ENCODE assay signal across 21 cellular contexts in genomic region chr16:30838876-30839471, GRCh38. TPM values are rescaled to one million over a fixed set of nuclear protein-coding genes. Genes with fewer than 3 reads are reported as not detected.
DNase-seq lines count a peak whose midpoint lies in the region; ATAC-seq, FAIRE-seq and TF ChIP-seq lines count a peak whose summit lies in the region.
"Had no signal": no experiment of that assay in that cellular context is flagged by ENCODE, and none has a peak within 500 bp of the region (broad histone marks: within the 10 kb centered on the region; RNA-seq: fewer than 3 reads in every experiment).

No MANE protein-coding gene starts in this region.

- no peak overlapping the region for H3K4me3 ChIP-seq in Karpas-422 (ENCODE audit: low read length)
- H3K4me3 ChIP-seq in K562 = no peak overlapping the region
- no peak overlapping the region for H3K4me3 ChIP-seq in hepatocyte
- H3K4me3 ChIP-seq in small intestine (ENCODE audit: low read depth in 1 of 2, low read length in 2 of 2) = no peak overlapping the region
- H3K4me3 ChIP-seq in suprapubic skin = no peak overlapping the region
- H3K4me3 ChIP-seq: heart right ventricle had no signal

- CTCF ChIA-PET in K562 (lab: Yijun Ruan, JAX; ENCODE audit: low intra/inter-chr PET ratio) = no interaction called here

- peak; percentile 44 for DNase-seq in Karpas-422
- no peak for DNase-seq in K562 (ENCODE audit: extremely low read depth in 1 of 4, low spot score in 3 of 4)
- no peak for DNase-seq in hepatocyte (ENCODE audit: low spot score)
- no peak for DNase-seq in small intestine
- DNase-seq in cerebellar nuclear complex (lab: John Stamatoyannopoulos, UW) = no peak
- no peak for DNase-seq in NCI-H1694 (lab: John Stamatoyannopoulos, UW)
- DNase-seq in suprapubic skin (ENCODE audit: low spot score in 2 of 2) = no peak
- no peak for DNase-seq in NCI-H345 treated with DMSO at 0.1 percent for 48 hours (lab: John Stamatoyannopoulos, UW; ENCODE audit: unreplicated experiment)
- DNase-seq: activated CD4-positive, alpha-beta T cell treated with anti-CD3 and anti-CD28 coated beads, Interleukin-2, amount 50 U/mL, for 1 hour; activated CD8-positive, alpha-beta memory T cell treated with anti-CD3 and anti-CD28 coated beads, Interleukin-2, amount 50 U/mL, for 4 hours; activated effector memory CD4-positive, alpha-beta T cell treated with anti-CD3 and anti-CD28 coated beads, Interleukin-2, amount 50 U/mL, for 16 hours; central memory CD4-positive, alpha-beta T cell; effector memory CD4-positive, alpha-beta T cell; GDM1; HCEC 1CT; heart right ventricle; natural killer cell; NCI-H2081; stimulated activated CD4-positive, alpha-beta T cell treated with anti-CD3 and anti-CD28 coated beads, Interleukin-2, amount 100 ng/mL, for 24 hours; stimulated activated naive CD8-positive, alpha-beta T cell treated with anti-CD3 and anti-CD28 coated beads, Interleukin-15, amount 100 ng/mL, for 72 hours had no signal

- intact Hi-C loops in K562 (cut with micrococcal nuclease) = no loop called here

- H4K20me1 ChIP-seq in Karpas-422 (ENCODE audit: insufficient read depth, low read depth, low read length) (no peaks in the 10 kb centered on the region), K562 (replicated peaks; ENCODE audit: control insufficient read depth, insufficient read depth, low read length) (no peaks in the 10 kb centered on the region), hepatocyte (ENCODE audit: insufficient read depth, poor library complexity, severe bottlenecking) (no peaks in the 10 kb centered on the region)

- peak in 1 of 3 experiments; percentile 25; a peak in 2 of 6 replicates for TF ChIP-seq CTCF in K562 (IDR thresholded peaks at IDR 0.05 in 2 of 3, conservative IDR thresholded peaks at IDR 0.05 in 1 of 3; ENCODE audit: insufficient read depth in 2 of 3, low read depth in 1 of 3, low read length in 3 of 3)
- TF ChIP-seq CTCF in hepatocyte (IDR thresholded peaks at IDR 0.05; ENCODE audit: poor library complexity) = peak; percentile 14
- TF ChIP-seq CTCF in suprapubic skin (IDR thresholded peaks at IDR 0.05) = no peak

- POLR2A ChIA-PET in K562 (lab: Yijun Ruan, JAX) = interaction anchor here (0.8 to 1.7 kb wide), 4 partner anchors 15 to 66 kb away, joined by 3 to 6 read pairs (median 4); no protein-coding TSS in a partner anchor

- no peak overlapping the region for H3K4me2 ChIP-seq in Karpas-422 (ENCODE audit: low read depth, low read length, poor library complexity, severe bottlenecking)
- no peak overlapping the region for H3K4me2 ChIP-seq in K562 (ENCODE audit: insufficient read depth, low read length)
- H3K4me2 ChIP-seq in hepatocyte = peak overlapping the region; percentile 59

- H3K27me3 ChIP-seq in Karpas-422 (ENCODE audit: low read length) (no peaks in the 10 kb centered on the region), K562 (ENCODE audit: control insufficient read depth in 2 of 2, insufficient read depth in 2 of 2, low read length in 2 of 2) (no peaks in the 10 kb centered on the region), hepatocyte (no peaks in the 10 kb centered on the region), small intestine (ENCODE audit: control insufficient read depth in 2 of 2, insufficient read depth in 2 of 2, low read length in 2 of 2) (no peaks in the 10 kb centered on the region), suprapubic skin (no peaks in the 10 kb centered on the region)
- H3K27me3 ChIP-seq: heart right ventricle had no signal

- no peaks in the 10 kb centered on the region for H3K9me1 ChIP-seq in K562 (ENCODE audit: control insufficient read depth, insufficient read depth, low read length)

- 36% methylated on average over 3 of the region's 3 CpGs for WGBS in K562 (ENCODE audit: insufficient coverage, low coverage, missing lambda C conversion rate)
- 49% methylated on average over 3 of the region's 3 CpGs for WGBS in hepatocyte (ENCODE audit: low lambda C conversion rate, missing lambda C conversion rate)
- WGBS in small intestine, 3 donors = 34 to 62% (median 45%) methylated on average over 3 of the region's 3 CpGs
- WGBS in suprapubic skin = 76% methylated on average over 3 of the region's 3 CpGs

- FAIRE-seq in K562 (lab: Jason Lieb, UNC) (peak; percentile 44), small intestine (lab: Jason Lieb, UNC) (no peak)
- FAIRE-seq: D721Med had no signal

- H3K79me2 ChIP-seq in Karpas-422 (ENCODE audit: low read length) = no peaks in the 10 kb centered on the region
- no peaks in the 10 kb centered on the region for H3K79me2 ChIP-seq in K562 (ENCODE audit: control insufficient read depth, insufficient read depth, low read length)
- H3K79me2 ChIP-seq in hepatocyte = no peaks in the 10 kb centered on the region

- TF ChIP-seq POLR2A in K562 (conservative IDR thresholded peaks at IDR 0.05) (no peak), suprapubic skin (IDR thresholded peaks at IDR 0.05) (no peak)

- H3K9me3 ChIP-seq in Karpas-422 (ENCODE audit: low read length) (no peaks in the 10 kb centered on the region), K562 (replicated peaks; ENCODE audit: control insufficient read depth, insufficient read depth, low read depth, low read length) (no peaks in the 10 kb centered on the region), hepatocyte (ENCODE audit: low read depth) (no peaks in the 10 kb centered on the region), small intestine (ENCODE audit: control insufficient read depth, low read depth) (no peaks in the 10 kb centered on the region), suprapubic skin (no peaks in the 10 kb centered on the region)
- H3K9me3 ChIP-seq: heart right ventricle had no signal

- H3K36me3 ChIP-seq in Karpas-422 (ENCODE audit: insufficient read depth, low read length) (no peaks in the 10 kb centered on the region), K562 (ENCODE audit: control insufficient read depth, insufficient read depth, low read length) (no peaks in the 10 kb centered on the region), hepatocyte (replicated peaks; ENCODE audit: insufficient read depth, low read depth) (no peaks in the 10 kb centered on the region), small intestine (ENCODE audit: control insufficient read depth in 2 of 2, insufficient read depth in 2 of 2, low read length in 2 of 2) (no peaks in the 10 kb centered on the region), suprapubic skin (peaks cover 9% of the 10 kb centered on the region)

- H2AFZ ChIP-seq in Karpas-422 (ENCODE audit: low read length) = no peak overlapping the region
- no peak overlapping the region for H2AFZ ChIP-seq in K562 (ENCODE audit: low read depth, low read length)
- H2AFZ ChIP-seq in hepatocyte = no peak overlapping the region

- no peak for TF ChIP-seq RAD21 in K562 (CRISPR knock-in tag; conservative IDR thresholded peaks at IDR 0.05 in 1 of 2, IDR thresholded peaks at IDR 0.05 in 1 of 2)

- no peak overlapping the region for H3K9ac ChIP-seq in Karpas-422 (ENCODE audit: low read length)
- no peak overlapping the region for H3K9ac ChIP-seq in K562 (ENCODE audit: insufficient read depth in 1 of 2, low read depth in 2 of 2, low read length in 2 of 2)

- in situ Hi-C loops in K562 (cut with MboI) = no loop called here

- H3K27ac ChIP-seq in Karpas-422 (ENCODE audit: low read length) = no peak overlapping the region
- no peak overlapping the region for H3K27ac ChIP-seq in K562 (ENCODE audit: extremely low read depth, low read depth, low read length)
- H3K27ac ChIP-seq in hepatocyte = peak overlapping the region; percentile 82
- peak overlapping the region; percentile 77 to 82 for H3K27ac ChIP-seq in small intestine (ENCODE audit: low read depth in 1 of 2, low read length in 1 of 2)
- no peak overlapping the region for H3K27ac ChIP-seq in suprapubic skin
- H3K27ac ChIP-seq: heart right ventricle had no signal

- TF ChIP-seq EP300 in K562 (IDR thresholded peaks at IDR 0.05; ENCODE audit: low read length) (no peak), suprapubic skin (IDR thresholded peaks at IDR 0.05) (no peak)

- ATAC-seq in K562 = peak; percentile 78
- ATAC-seq: heart right ventricle; natural killer cell; stimulated activated naive CD8-positive, alpha-beta T cell treated with anti-CD3 and anti-CD28 coated beads, Interleukin-15, amount 100 ng/mL, for 72 hours had no signal

- no TSS peak for BruUV-seq in K562 (replicated peaks; lab: Mats Ljungman, UMichigan)

- H3K9me2 ChIP-seq in Karpas-422 (replicated peaks; ENCODE audit: insufficient read depth, low read length) (no peaks in the 10 kb centered on the region), hepatocyte (replicated peaks; ENCODE audit: insufficient read depth) (no peaks in the 10 kb centered on the region)

- H3K4me1 ChIP-seq in Karpas-422 (ENCODE audit: low read length) (no peaks in the 10 kb centered on the region), K562 (replicated peaks in 1 of 2; ENCODE audit: control insufficient read depth in 2 of 2, insufficient read depth in 2 of 2, low read length in 2 of 2) (peaks cover 7 to 10% of the 10 kb centered on the region in 2 experiments; a peak in 4 of 5 replicates), hepatocyte (ENCODE audit: insufficient read depth) (peaks cover 7% of the 10 kb centered on the region), small intestine (ENCODE audit: control insufficient read depth in 2 of 2, insufficient read depth in 1 of 2, low read depth in 1 of 2, low read length in 1 of 2) (peaks cover 2% of the 10 kb centered on the region in 2 donors), suprapubic skin (peaks cover 7% of the 10 kb centered on the region)

RNA-seq across cellular contexts. Expression of gene ZNF629, which starts 52.0 kb away (rescaled TPM):
- total RNA-seq in Karpas-422 (2014; rRNA removed; shearing (Covaris generic); ENCODE audit: low replicate concordance) = 4.8 and 6.3 TPM in 2 replicates
- 6.8 and 16.5 TPM in 2 replicates for total RNA-seq in K562 (2011; cell fraction: chromatin; rRNA removed; ENCODE audit: low replicate concordance)
- total RNA-seq in K562 (2011; cell fraction: nucleolus; rRNA removed) = 8.6 and 11.3 TPM in 2 replicates
- total RNA-seq in K562 (2011; cell fraction: nucleoplasm; rRNA removed) = 6.7 and 7.3 TPM in 2 replicates
- total RNA-seq in K562 (2014; rRNA removed) = 13.8 and 14.9 TPM in 2 replicates
- total RNA-seq in K562 (2014; rRNA removed; fragmentation: Illumina TruSeq; extraction: Trizol) = 6.7 and 7.3 TPM in 2 replicates
- 9.2 and 10.0 TPM in 2 replicates for total RNA-seq in K562 (2015; rRNA removed; fragmentation: Illumina TruSeq; extraction: Trizol)
- 16.5 and 18.8 TPM in 2 replicates for total RNA-seq in K562 (2021)
- polyA plus RNA-seq in K562 (2011; rRNA removed) = 2.6 and 4.4 TPM in 2 replicates
- polyA plus RNA-seq in K562 (2011; cell fraction: cytosol; rRNA removed) = 4.0 and 5.6 TPM in 2 replicates
- 7.1 and 10.9 TPM in 2 replicates for polyA plus RNA-seq in K562 (2011; cell fraction: nucleus; rRNA removed)
- polyA plus RNA-seq in K562 (2012) = 12.0 and 13.0 TPM in 2 replicates
- 11.6 and 12.4 TPM in 2 replicates for polyA plus RNA-seq in K562 (2014; fragmentation: Illumina TruSeq; extraction: Trizol)
- under 1 TPM; 0.44 to 0.66 TPM for polyA plus RNA-seq in K562 (2014; fragmentation: Nextera tagmentation; extraction: Ambion mirVana)
- 6.1 and 7.4 TPM in 2 replicates for polyA plus RNA-seq in K562 (2014; rRNA removed)
- polyA minus RNA-seq in K562 (2011; rRNA and poly(A)+ RNA removed) = 4.2 and 5.3 TPM in 2 replicates
- polyA minus RNA-seq in K562 (2011; cell fraction: cytosol; rRNA and poly(A)+ RNA removed) = 9.2 and 9.8 TPM in 2 replicates
- polyA minus RNA-seq in K562 (2011; cell fraction: nucleus; rRNA and poly(A)+ RNA removed) = 8.3 and 11.2 TPM in 2 replicates
- 12.2 and 15.6 TPM in 2 replicates for total RNA-seq in hepatocyte
- polyA plus RNA-seq in hepatocyte = 7.7 and 8.7 TPM in 2 replicates
- polyA plus RNA-seq in small intestine = 1 to 10 TPM; 3.4 to 8.0 (median 3.5) TPM
- total RNA-seq in suprapubic skin = 10 to 100 TPM; 11.5 to 22.9 (median 16.1) TPM

RNA-seq across cellular contexts. Expression of gene BCL7C, which starts 54.9 kb away (rescaled TPM):
- total RNA-seq in Karpas-422 (2014; rRNA removed; shearing (Covaris generic); ENCODE audit: low replicate concordance) = 27.4 and 59.7 TPM in 2 replicates
- total RNA-seq in K562 (2011; cell fraction: chromatin; rRNA removed; ENCODE audit: low replicate concordance) = 6.9 and 9.3 TPM in 2 replicates
- total RNA-seq in K562 (2011; cell fraction: nucleolus; rRNA removed) = 8.7 and 9.0 TPM in 2 replicates
- total RNA-seq in K562 (2011; cell fraction: nucleoplasm; rRNA removed) = 7.6 and 10.6 TPM in 2 replicates
- total RNA-seq in K562 (2014; rRNA removed) (80.1 and 85.8 TPM in 2 replicates), K562 (2014; rRNA removed; fragmentation: Illumina TruSeq; extraction: Trizol) (7.0 and 7.9 TPM in 2 replicates), K562 (2015; rRNA removed; fragmentation: Illumina TruSeq; extraction: Trizol) (31.6 and 32.9 TPM in 2 replicates), K562 (2021) (41.2 and 43.1 TPM in 2 replicates), hepatocyte (21.4 and 25.7 TPM in 2 replicates), suprapubic skin (10 to 100 TPM; 32.3 to 47.2 (median 43.9) TPM)
- polyA plus RNA-seq in K562 (2011; rRNA removed) (15.1 and 17.4 TPM in 2 replicates), K562 (2014; fragmentation: Illumina TruSeq; extraction: Trizol) (19.6 and 37.5 TPM in 2 replicates), K562 (2014; fragmentation: Nextera tagmentation; extraction: Ambion mirVana) (1 to 10 TPM; 1.7 to 2.6 TPM), K562 (2014; rRNA removed) (61.9 and 75.9 TPM in 2 replicates), hepatocyte (54.1 and 57.3 TPM in 2 replicates), small intestine (10 to 100 TPM; 27.7 to 33.2 (median 33.2) TPM)
- polyA plus RNA-seq in K562 (2011; cell fraction: cytosol; rRNA removed) = 18.7 and 45.5 TPM in 2 replicates
- polyA plus RNA-seq in K562 (2011; cell fraction: nucleus; rRNA removed) = 7.4 and 12.0 TPM in 2 replicates
- polyA plus RNA-seq in K562 (2012) = 23.9 and 28.5 TPM in 2 replicates
- 2.2 and 3.5 TPM in 2 replicates for polyA minus RNA-seq in K562 (2011; rRNA and poly(A)+ RNA removed)
- 7.9 and 8.1 TPM in 2 replicates for polyA minus RNA-seq in K562 (2011; cell fraction: cytosol; rRNA and poly(A)+ RNA removed)
- 2.6 TPM in 2 replicates for polyA minus RNA-seq in K562 (2011; cell fraction: nucleus; rRNA and poly(A)+ RNA removed)

RNA-seq across cellular contexts. Expression of gene CTF1, which starts 57.4 kb away (rescaled TPM):
- 0.94 and 1.1 TPM in 2 replicates for total RNA-seq in Karpas-422 (2014; rRNA removed; shearing (Covaris generic); ENCODE audit: low replicate concordance)
- total RNA-seq in K562 (2011; cell fraction: chromatin; rRNA removed; ENCODE audit: low replicate concordance) = 2.9 and 6.1 TPM in 2 replicates
- 4.2 and 5.5 TPM in 2 replicates for total RNA-seq in K562 (2011; cell fraction: nucleolus; rRNA removed)
- total RNA-seq in K562 (2011; cell fraction: nucleoplasm; rRNA removed) = 6.2 and 12.7 TPM in 2 replicates
- total RNA-seq in K562 (2014; rRNA removed) = 0.36 and 1.0 TPM in 2 replicates
- total RNA-seq in K562 (2014; rRNA removed; fragmentation: Illumina TruSeq; extraction: Trizol) = 0.38 and 0.44 TPM in 2 replicates
- total RNA-seq in K562 (2015; rRNA removed; fragmentation: Illumina TruSeq; extraction: Trizol) = 0.33 and 0.53 TPM in 2 replicates
- total RNA-seq in K562 (2021) = 1.8 TPM in 2 replicates
- 1.9 and 3.6 TPM in 2 replicates for polyA plus RNA-seq in K562 (2011; rRNA removed)
- 6.9 and 7.6 TPM in 2 replicates for polyA plus RNA-seq in K562 (2011; cell fraction: cytosol; rRNA removed)
- 11.5 and 14.8 TPM in 2 replicates for polyA plus RNA-seq in K562 (2011; cell fraction: nucleus; rRNA removed)
- polyA plus RNA-seq in K562 (2012) = 2.0 and 5.6 TPM in 2 replicates
- 2.5 and 2.8 TPM in 2 replicates for polyA plus RNA-seq in K562 (2014; fragmentation: Illumina TruSeq; extraction: Trizol)
- polyA plus RNA-seq in K562 (2014; fragmentation: Nextera tagmentation; extraction: Ambion mirVana) = under 1 TPM; 0.24 to 0.35 TPM
- polyA plus RNA-seq in K562 (2014; rRNA removed) = 1.8 and 2.1 TPM in 2 replicates
- polyA minus RNA-seq in K562 (2011; rRNA and poly(A)+ RNA removed) = 0.98 and 1.7 TPM in 2 replicates
- 1.1 and 1.4 TPM in 2 replicates for polyA minus RNA-seq in K562 (2011; cell fraction: cytosol; rRNA and poly(A)+ RNA removed)
- polyA minus RNA-seq in K562 (2011; cell fraction: nucleus; rRNA and poly(A)+ RNA removed) = 1.3 and 1.9 TPM in 2 replicates
- 1.1 and 1.7 TPM in 2 replicates for total RNA-seq in hepatocyte
- 13.0 and 18.2 TPM in 2 replicates for polyA plus RNA-seq in hepatocyte
- 1 to 10 TPM in 1 of 3 donors, not detected in 2; 1.1 TPM for polyA plus RNA-seq in small intestine
- 1 to 10 TPM in 1 of 4 donors, under 1 TPM in 3; 0.30 to 1.3 (median 0.71) TPM for total RNA-seq in suprapubic skin

Comparison
In these comparisons a context has a peak if more than half of its experiments do, and no peak if none do; other contexts are left out.
1. H3K27ac ChIP-seq: peak in hepatocyte (single experiment) and small intestine (2 of 2); none in Karpas-422 (single experiment), K562 (single experiment) and suprapubic skin (single experiment).